In genomic region chr5:60489856-60490255, GRCh38 we compare ENCODE assay signal across 18 cellular contexts.
DNase-seq lines count a peak whose midpoint lies in the region; FAIRE-seq and TF ChIP-seq lines count a peak whose summit lies in the region.
"Had no signal": no experiment of that assay in that cellular context is flagged by ENCODE, and none has a peak within 500 bp of the region (broad histone marks: within the 10 kb centered on the region; RNA-seq: fewer than 3 reads in every experiment).

No MANE protein-coding gene starts in this region.

- no peaks in the 10 kb centered on the region for H3K9me3 ChIP-seq in ascending aorta
- no peaks in the 10 kb centered on the region for H3K9me3 ChIP-seq in hepatocyte (ENCODE audit: low read depth)
- no peaks in the 10 kb centered on the region for H3K9me3 ChIP-seq in prostate gland
- H3K9me3 ChIP-seq in tibial artery = no peaks in the 10 kb centered on the region

- H3K4me1 ChIP-seq in ascending aorta = peaks cover 0 to 12% of the 10 kb centered on the region in 2 donors
- peaks cover 3% of the 10 kb centered on the region for H3K4me1 ChIP-seq in hepatocyte (ENCODE audit: insufficient read depth)
- no peaks in the 10 kb centered on the region for H3K4me1 ChIP-seq in prostate gland (replicated peaks)
- peaks cover 0 to 58% (median 18%) of the 10 kb centered on the region in 4 donors for H3K4me1 ChIP-seq in tibial artery

- no peaks in the 10 kb centered on the region for H3K9me2 ChIP-seq in hepatocyte (replicated peaks; ENCODE audit: insufficient read depth)

- H2AFZ ChIP-seq in hepatocyte = no peak overlapping the region
- H2AFZ ChIP-seq: GM23338 had no signal

- H4K20me1 ChIP-seq in hepatocyte (ENCODE audit: insufficient read depth, poor library complexity, severe bottlenecking) = no peaks in the 10 kb centered on the region

- peak overlapping the region; percentile 26 for H3K4me2 ChIP-seq in hepatocyte
- H3K4me2 ChIP-seq: GM23338 had no signal

- H3K27ac ChIP-seq in ascending aorta (peak overlapping the region; percentile 67 to 84), hepatocyte (no peak overlapping the region), prostate gland (peak overlapping the region; percentile 73 to 79), tibial artery (peak overlapping the region; percentile 75 to 84)
- H3K27ac ChIP-seq: RWPE1 had no signal

- H3K79me2 ChIP-seq in hepatocyte = no peaks in the 10 kb centered on the region

- WGBS in hepatocyte (ENCODE audit: low lambda C conversion rate, missing lambda C conversion rate) = 91% methylated on average over 3 of the region's 3 CpGs
- WGBS in prostate gland = 51% methylated on average over 3 of the region's 3 CpGs

- intact Hi-C loops in ascending aorta (cut with DNase I) (loop anchor here (10.0 kb wide), 1 partner anchor 675 kb away; no protein-coding TSS in a partner anchor), prostate gland (cut with DNase I) (no loop called here), tibial artery (cut with DNase I; ENCODE audit: low total_unique reads) (no loop called here)

- no peak for TF ChIP-seq CTCF in ascending aorta (IDR thresholded peaks at IDR 0.05)
- TF ChIP-seq CTCF in hepatocyte (IDR thresholded peaks at IDR 0.05; ENCODE audit: poor library complexity) = no peak
- TF ChIP-seq CTCF in prostate gland (IDR thresholded peaks at IDR 0.05) = no peak
- no peak for TF ChIP-seq CTCF in tibial artery (IDR thresholded peaks at IDR 0.05)

- DNase-seq in ascending aorta (ENCODE audit: low spot score in 2 of 2) (no peak), hepatocyte (ENCODE audit: low spot score) (no peak), prostate gland (ENCODE audit: low spot score) (peak; percentile 32), tibial artery (no peak), NCI-H2227 (lab: John Stamatoyannopoulos, UW; ENCODE audit: unreplicated experiment) (no peak), GM19239 (ENCODE audit: insufficient read length, low spot score) (no peak)
- DNase-seq in activated naive CD4-positive, alpha-beta T cell treated with anti-CD3 and anti-CD28 coated beads, Interleukin-2, amount 50 U/mL, for 16 hours = no peak
- DNase-seq: CD4-positive, alpha-beta T cell; DND-41; GDM1; KBM-7; NCI-H1092; NCI-H1694 treated with DMSO at 0.1 percent for 48 hours; NCI-H69; NK-92 treated with Interleukin-12 subunit alpha and Interleukin-12 subunit beta, amount 100 ng/mL, for 24 hours; OCI-M1 had no signal

- FAIRE-seq in GM19239 (lab: Jason Lieb, UNC) = no peak

- peak overlapping the region in 1 of 2 donors; percentile 69 for H3K4me3 ChIP-seq in ascending aorta
- no peak overlapping the region for H3K4me3 ChIP-seq in hepatocyte
- H3K4me3 ChIP-seq in prostate gland = peak overlapping the region; percentile 45 to 46
- peak overlapping the region; percentile 53 for H3K4me3 ChIP-seq in tibial artery
- H3K4me3 ChIP-seq: GM23338 had no signal

- H3K36me3 ChIP-seq in ascending aorta (no peaks in the 10 kb centered on the region), hepatocyte (replicated peaks; ENCODE audit: insufficient read depth, low read depth) (no peaks in the 10 kb centered on the region), prostate gland (no peaks in the 10 kb centered on the region), tibial artery (no peaks in the 10 kb centered on the region)

- H3K27me3 ChIP-seq in ascending aorta (no peaks in the 10 kb centered on the region), hepatocyte (no peaks in the 10 kb centered on the region), prostate gland (replicated peaks; ENCODE audit: insufficient read depth) (no peaks in the 10 kb centered on the region), tibial artery (no peaks in the 10 kb centered on the region)

- TF ChIP-seq POLR2A in prostate gland (IDR thresholded peaks at IDR 0.05) = no peak
